In genomic region chr17:50285941-50286340, GRCh38 we compare ENCODE assay signal across 27 cellular contexts. TPM values are rescaled to one million over a fixed set of nuclear protein-coding genes. Genes with fewer than 3 reads are reported as not detected.
"Had no signal": no experiment of that assay in that cellular context is flagged by ENCODE, and none has a peak within 500 bp of the region (broad histone marks: within the 10 kb centered on the region; RNA-seq: fewer than 3 reads in every experiment).

No MANE protein-coding gene starts in this region.

- H3K27me3 ChIP-seq: brain microvascular endothelial cell, cardiac muscle cell had no signal

- H3K4me3 Mint-ChIP-seq: activated CD4-positive, alpha-beta memory T cell treated with anti-CD3 and anti-CD28 coated beads for 36 hours; activated CD4-positive, alpha-beta T cell treated with anti-CD3 and anti-CD28 coated beads, Interleukin-2, amount 10 ng/mL, durations not matched to agents 7 days and 5 days; activated naive CD4-positive, alpha-beta T cell treated with anti-CD3 and anti-CD28 coated beads, Interleukin-2, amount 10 ng/mL, durations not matched to agents 7 days and 5 days; activated naive CD8-positive, alpha-beta T cell treated with anti-CD3 and anti-CD28 coated beads for 36 hours; activated T-helper 17 cell treated with anti-CD3 and anti-CD28 coated beads, Interleukin-2, amount 50 U/mL, for 72 hours had no signal

- DNase-seq: activated CD4-positive, alpha-beta memory T cell treated with anti-CD3 and anti-CD28 coated beads for 36 hours; activated CD4-positive, alpha-beta T cell treated with anti-CD3 and anti-CD28 coated beads, Interleukin-2, amount 10 ng/mL, durations not matched to agents 7 days and 5 days; activated CD4-positive, CD25-positive, alpha-beta regulatory T cell; activated CD8-positive, alpha-beta memory T cell treated with anti-CD3 and anti-CD28 coated beads for 24 hours; activated gamma-delta T cell treated with Interleukin-2 at 50 U/mL for 16 hours; activated naive CD4-positive, alpha-beta T cell treated with anti-CD3 and anti-CD28 coated beads, Interleukin-2, amount 10 ng/mL, durations not matched to agents 7 days and 5 days; activated naive CD8-positive, alpha-beta T cell treated with anti-CD3 and anti-CD28 coated beads for 36 hours; activated T-cell treated with anti-CD3 and anti-CD28 coated beads, Interleukin-2, amount 50 U/mL, for 48 hours; brain microvascular endothelial cell; cerebellar nuclear complex; NCI-H1092; NCI-H1417 treated with DMSO at 0.1 percent for 48 hours; NCI-H1694; NCI-H2029; NCI-H2107; NCI-H345; NCI-H510A; NCI-H526 treated with DMSO at 0.1 percent for 48 hours; NCI-H82; SIG-M5; T1000 had no signal

- ATAC-seq: activated T-helper 17 cell treated with anti-CD3 and anti-CD28 coated beads, Interleukin-2, amount 50 U/mL, for 72 hours had no signal

- H3K27ac Mint-ChIP-seq: activated CD4-positive, alpha-beta memory T cell treated with anti-CD3 and anti-CD28 coated beads for 36 hours; activated CD4-positive, alpha-beta T cell treated with anti-CD3 and anti-CD28 coated beads, Interleukin-2, amount 10 ng/mL, durations not matched to agents 7 days and 5 days; activated naive CD4-positive, alpha-beta T cell treated with anti-CD3 and anti-CD28 coated beads, Interleukin-2, amount 10 ng/mL, durations not matched to agents 7 days and 5 days; activated naive CD8-positive, alpha-beta T cell treated with anti-CD3 and anti-CD28 coated beads for 36 hours; activated T-helper 17 cell treated with anti-CD3 and anti-CD28 coated beads, Interleukin-2, amount 50 U/mL, for 72 hours had no signal

- H3K4me3 ChIP-seq: cardiac muscle cell had no signal

- H3K36me3 ChIP-seq: cardiac muscle cell had no signal

- H3K36me3 Mint-ChIP-seq: activated CD4-positive, alpha-beta memory T cell treated with anti-CD3 and anti-CD28 coated beads for 36 hours; activated naive CD4-positive, alpha-beta T cell treated with anti-CD3 and anti-CD28 coated beads, Interleukin-2, amount 10 ng/mL, durations not matched to agents 7 days and 5 days; activated naive CD8-positive, alpha-beta T cell treated with anti-CD3 and anti-CD28 coated beads for 36 hours had no signal

- H3K9me3 Mint-ChIP-seq: activated CD4-positive, alpha-beta memory T cell treated with anti-CD3 and anti-CD28 coated beads for 36 hours; activated CD4-positive, alpha-beta T cell treated with anti-CD3 and anti-CD28 coated beads, Interleukin-2, amount 10 ng/mL, durations not matched to agents 7 days and 5 days; activated naive CD4-positive, alpha-beta T cell treated with anti-CD3 and anti-CD28 coated beads, Interleukin-2, amount 10 ng/mL, durations not matched to agents 7 days and 5 days; activated naive CD8-positive, alpha-beta T cell treated with anti-CD3 and anti-CD28 coated beads for 36 hours; activated T-helper 17 cell treated with anti-CD3 and anti-CD28 coated beads, Interleukin-2, amount 50 U/mL, for 72 hours had no signal

- H3K27ac ChIP-seq: brain microvascular endothelial cell, cardiac muscle cell, VCaP had no signal

RNA-seq across cellular contexts. Expression of gene TMEM92, which starts 11.7 kb away (rescaled TPM):
- total RNA-seq: activated CD4-positive, alpha-beta T cell treated with anti-CD3 and anti-CD28 coated beads, Interleukin-2, amount 10 ng/mL, durations not matched to agents 7 days and 5 days; activated naive CD8-positive, alpha-beta T cell treated with anti-CD3 and anti-CD28 coated beads for 36 hours; LHCN-M2; OCI-LY7; RPMI7951 had no signal
